Comparison of ENCODE assay signal across 1 cellular context in the genomic region with DNA sequence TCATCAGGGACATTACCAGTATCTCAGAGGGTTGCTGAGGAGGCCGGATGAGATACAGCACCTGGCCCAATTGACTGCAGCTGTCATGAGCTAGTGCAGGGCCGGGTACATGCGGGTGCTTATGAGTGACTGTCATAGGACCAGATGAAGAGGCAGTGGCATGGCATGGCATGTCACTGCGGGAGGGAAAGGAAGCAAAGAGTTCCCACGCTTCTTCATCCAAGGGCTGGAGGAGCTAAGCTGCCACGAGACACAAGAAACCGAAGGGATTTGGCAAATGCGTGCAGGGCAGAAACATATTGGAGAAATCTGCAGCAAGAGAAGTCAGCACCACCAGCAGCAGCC.
TF ChIP-seq lines count a peak whose summit lies in the region.

No MANE protein-coding gene starts in this region.

TF ChIP-seq in GM23338, 12 proteins besides CTCF, POLR2A, EP300 and RAD21 (continued from another document):
- TF ChIP-seq, protein P1, sequence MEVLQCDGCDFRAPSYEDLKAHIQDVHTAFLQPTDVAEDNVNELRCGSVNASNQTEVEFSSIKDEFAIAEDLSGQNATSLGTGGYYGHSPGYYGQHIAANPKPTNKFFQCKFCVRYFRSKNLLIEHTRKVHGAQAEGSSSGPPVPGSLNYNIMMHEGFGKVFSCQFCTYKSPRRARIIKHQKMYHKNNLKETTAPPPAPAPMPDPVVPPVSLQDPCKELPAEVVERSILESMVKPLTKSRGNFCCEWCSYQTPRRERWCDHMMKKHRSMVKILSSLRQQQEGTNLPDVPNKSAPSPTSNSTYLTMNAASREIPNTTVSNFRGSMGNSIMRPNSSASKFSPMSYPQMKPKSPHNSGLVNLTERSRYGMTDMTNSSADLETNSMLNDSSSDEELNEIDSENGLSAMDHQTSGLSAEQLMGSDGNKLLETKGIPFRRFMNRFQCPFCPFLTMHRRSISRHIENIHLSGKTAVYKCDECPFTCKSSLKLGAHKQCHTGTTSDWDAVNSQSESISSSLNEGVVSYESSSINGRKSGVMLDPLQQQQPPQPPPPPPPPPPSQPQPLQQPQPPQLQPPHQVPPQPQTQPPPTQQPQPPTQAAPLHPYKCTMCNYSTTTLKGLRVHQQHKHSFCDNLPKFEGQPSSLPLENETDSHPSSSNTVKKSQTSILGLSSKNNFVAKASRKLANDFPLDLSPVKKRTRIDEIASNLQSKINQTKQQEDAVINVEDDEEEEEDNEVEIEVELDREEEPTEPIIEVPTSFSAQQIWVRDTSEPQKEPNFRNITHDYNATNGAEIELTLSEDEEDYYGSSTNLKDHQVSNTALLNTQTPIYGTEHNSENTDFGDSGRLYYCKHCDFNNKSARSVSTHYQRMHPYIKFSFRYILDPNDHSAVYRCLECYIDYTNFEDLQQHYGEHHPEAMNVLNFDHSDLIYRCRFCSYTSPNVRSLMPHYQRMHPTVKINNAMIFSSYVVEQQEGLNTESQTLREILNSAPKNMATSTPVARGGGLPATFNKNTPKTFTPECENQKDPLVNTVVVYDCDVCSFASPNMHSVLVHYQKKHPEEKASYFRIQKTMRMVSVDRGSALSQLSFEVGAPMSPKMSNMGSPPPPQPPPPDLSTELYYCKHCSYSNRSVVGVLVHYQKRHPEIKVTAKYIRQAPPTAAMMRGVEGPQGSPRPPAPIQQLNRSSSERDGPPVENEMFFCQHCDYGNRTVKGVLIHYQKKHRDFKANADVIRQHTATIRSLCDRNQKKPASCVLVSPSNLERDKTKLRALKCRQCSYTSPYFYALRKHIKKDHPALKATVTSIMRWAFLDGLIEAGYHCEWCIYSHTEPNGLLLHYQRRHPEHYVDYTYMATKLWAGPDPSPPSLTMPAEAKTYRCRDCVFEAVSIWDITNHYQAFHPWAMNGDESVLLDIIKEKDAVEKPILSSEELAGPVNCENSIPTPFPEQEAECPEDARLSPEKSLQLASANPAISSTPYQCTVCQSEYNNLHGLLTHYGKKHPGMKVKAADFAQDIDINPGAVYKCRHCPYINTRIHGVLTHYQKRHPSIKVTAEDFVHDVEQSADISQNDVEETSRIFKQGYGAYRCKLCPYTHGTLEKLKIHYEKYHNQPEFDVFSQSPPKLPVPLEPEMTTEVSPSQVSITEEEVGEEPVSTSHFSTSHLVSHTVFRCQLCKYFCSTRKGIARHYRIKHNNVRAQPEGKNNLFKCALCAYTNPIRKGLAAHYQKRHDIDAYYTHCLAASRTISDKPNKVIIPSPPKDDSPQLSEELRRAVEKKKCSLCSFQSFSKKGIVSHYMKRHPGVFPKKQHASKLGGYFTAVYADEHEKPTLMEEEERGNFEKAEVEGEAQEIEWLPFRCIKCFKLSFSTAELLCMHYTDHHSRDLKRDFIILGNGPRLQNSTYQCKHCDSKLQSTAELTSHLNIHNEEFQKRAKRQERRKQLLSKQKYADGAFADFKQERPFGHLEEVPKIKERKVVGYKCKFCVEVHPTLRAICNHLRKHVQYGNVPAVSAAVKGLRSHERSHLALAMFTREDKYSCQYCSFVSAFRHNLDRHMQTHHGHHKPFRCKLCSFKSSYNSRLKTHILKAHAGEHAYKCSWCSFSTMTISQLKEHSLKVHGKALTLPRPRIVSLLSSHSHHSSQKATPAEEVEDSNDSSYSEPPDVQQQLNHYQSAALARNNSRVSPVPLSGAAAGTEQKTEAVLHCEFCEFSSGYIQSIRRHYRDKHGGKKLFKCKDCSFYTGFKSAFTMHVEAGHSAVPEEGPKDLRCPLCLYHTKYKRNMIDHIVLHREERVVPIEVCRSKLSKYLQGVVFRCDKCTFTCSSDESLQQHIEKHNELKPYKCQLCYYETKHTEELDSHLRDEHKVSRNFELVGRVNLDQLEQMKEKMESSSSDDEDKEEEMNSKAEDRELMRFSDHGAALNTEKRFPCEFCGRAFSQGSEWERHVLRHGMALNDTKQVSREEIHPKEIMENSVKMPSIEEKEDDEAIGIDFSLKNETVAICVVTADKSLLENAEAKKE (CRISPR knock-in tag; IDR thresholded peaks at IDR 0.05), result no peak
- TF ChIP-seq, protein P2, sequence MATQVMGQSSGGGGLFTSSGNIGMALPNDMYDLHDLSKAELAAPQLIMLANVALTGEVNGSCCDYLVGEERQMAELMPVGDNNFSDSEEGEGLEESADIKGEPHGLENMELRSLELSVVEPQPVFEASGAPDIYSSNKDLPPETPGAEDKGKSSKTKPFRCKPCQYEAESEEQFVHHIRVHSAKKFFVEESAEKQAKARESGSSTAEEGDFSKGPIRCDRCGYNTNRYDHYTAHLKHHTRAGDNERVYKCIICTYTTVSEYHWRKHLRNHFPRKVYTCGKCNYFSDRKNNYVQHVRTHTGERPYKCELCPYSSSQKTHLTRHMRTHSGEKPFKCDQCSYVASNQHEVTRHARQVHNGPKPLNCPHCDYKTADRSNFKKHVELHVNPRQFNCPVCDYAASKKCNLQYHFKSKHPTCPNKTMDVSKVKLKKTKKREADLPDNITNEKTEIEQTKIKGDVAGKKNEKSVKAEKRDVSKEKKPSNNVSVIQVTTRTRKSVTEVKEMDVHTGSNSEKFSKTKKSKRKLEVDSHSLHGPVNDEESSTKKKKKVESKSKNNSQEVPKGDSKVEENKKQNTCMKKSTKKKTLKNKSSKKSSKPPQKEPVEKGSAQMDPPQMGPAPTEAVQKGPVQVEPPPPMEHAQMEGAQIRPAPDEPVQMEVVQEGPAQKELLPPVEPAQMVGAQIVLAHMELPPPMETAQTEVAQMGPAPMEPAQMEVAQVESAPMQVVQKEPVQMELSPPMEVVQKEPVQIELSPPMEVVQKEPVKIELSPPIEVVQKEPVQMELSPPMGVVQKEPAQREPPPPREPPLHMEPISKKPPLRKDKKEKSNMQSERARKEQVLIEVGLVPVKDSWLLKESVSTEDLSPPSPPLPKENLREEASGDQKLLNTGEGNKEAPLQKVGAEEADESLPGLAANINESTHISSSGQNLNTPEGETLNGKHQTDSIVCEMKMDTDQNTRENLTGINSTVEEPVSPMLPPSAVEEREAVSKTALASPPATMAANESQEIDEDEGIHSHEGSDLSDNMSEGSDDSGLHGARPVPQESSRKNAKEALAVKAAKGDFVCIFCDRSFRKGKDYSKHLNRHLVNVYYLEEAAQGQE (IDR thresholded peaks at IDR 0.05; ENCODE audit: unreplicated experiment), result no peak
- TF ChIP-seq NANOG (IDR thresholded peaks at IDR 0.05; ENCODE audit: borderline replicate concordance) (no peak), JUNB (IDR thresholded peaks at IDR 0.05; ENCODE audit: unreplicated experiment) (no peak), EZH2 (IDR thresholded peaks at IDR 0.05; ENCODE audit: low read depth, unreplicated experiment) (no peak), ZNF331 (CRISPR knock-in tag; IDR thresholded peaks at IDR 0.05; ENCODE audit: low read depth) (no peak), CREB1 (CRISPR knock-in tag; IDR thresholded peaks at IDR 0.05; ENCODE audit: low read depth) (no peak), ZNF114 (CRISPR knock-in tag; IDR thresholded peaks at IDR 0.05) (no peak), EZH2phosphoT487 (IDR thresholded peaks at IDR 0.05; ENCODE audit: unreplicated experiment) (no peak), POLR2AphosphoS5 (IDR thresholded peaks at IDR 0.05; ENCODE audit: low read depth) (no peak)
- TF ChIP-seq, protein P3, sequence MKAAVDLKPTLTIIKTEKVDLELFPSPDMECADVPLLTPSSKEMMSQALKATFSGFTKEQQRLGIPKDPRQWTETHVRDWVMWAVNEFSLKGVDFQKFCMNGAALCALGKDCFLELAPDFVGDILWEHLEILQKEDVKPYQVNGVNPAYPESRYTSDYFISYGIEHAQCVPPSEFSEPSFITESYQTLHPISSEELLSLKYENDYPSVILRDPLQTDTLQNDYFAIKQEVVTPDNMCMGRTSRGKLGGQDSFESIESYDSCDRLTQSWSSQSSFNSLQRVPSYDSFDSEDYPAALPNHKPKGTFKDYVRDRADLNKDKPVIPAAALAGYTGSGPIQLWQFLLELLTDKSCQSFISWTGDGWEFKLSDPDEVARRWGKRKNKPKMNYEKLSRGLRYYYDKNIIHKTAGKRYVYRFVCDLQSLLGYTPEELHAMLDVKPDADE (IDR thresholded peaks at IDR 0.05), result no peak
